ENCODE assay signal across 1 cellular context in the genomic region with DNA sequence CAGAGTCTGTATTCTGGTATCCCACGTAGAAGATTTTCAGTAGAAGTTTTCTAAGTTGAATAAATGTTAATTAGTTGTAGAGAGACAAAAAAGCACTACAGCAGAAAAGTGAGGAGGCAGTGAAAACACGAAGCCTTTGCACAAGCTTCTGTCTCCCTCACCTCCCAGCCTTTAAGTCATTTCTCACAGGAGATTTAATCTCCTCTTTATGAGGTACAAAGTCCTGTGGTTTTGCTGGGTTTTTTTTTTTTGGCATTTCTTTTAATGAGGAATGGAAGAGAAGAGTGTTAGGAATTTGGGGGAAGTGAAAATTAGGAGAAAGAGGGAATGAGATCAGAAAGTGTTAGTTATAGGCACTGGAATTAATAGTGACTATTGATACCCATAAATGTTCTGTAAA.
TF ChIP-seq lines count a peak whose summit lies in the region.

No MANE protein-coding gene starts in this region.

TF ChIP-seq in GM23338, 12 proteins besides CTCF, POLR2A, EP300 and RAD21 (continued from another document):
- TF ChIP-seq, protein P1, sequence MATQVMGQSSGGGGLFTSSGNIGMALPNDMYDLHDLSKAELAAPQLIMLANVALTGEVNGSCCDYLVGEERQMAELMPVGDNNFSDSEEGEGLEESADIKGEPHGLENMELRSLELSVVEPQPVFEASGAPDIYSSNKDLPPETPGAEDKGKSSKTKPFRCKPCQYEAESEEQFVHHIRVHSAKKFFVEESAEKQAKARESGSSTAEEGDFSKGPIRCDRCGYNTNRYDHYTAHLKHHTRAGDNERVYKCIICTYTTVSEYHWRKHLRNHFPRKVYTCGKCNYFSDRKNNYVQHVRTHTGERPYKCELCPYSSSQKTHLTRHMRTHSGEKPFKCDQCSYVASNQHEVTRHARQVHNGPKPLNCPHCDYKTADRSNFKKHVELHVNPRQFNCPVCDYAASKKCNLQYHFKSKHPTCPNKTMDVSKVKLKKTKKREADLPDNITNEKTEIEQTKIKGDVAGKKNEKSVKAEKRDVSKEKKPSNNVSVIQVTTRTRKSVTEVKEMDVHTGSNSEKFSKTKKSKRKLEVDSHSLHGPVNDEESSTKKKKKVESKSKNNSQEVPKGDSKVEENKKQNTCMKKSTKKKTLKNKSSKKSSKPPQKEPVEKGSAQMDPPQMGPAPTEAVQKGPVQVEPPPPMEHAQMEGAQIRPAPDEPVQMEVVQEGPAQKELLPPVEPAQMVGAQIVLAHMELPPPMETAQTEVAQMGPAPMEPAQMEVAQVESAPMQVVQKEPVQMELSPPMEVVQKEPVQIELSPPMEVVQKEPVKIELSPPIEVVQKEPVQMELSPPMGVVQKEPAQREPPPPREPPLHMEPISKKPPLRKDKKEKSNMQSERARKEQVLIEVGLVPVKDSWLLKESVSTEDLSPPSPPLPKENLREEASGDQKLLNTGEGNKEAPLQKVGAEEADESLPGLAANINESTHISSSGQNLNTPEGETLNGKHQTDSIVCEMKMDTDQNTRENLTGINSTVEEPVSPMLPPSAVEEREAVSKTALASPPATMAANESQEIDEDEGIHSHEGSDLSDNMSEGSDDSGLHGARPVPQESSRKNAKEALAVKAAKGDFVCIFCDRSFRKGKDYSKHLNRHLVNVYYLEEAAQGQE (IDR thresholded peaks at IDR 0.05; ENCODE audit: unreplicated experiment) = no peak
- no peak for TF ChIP-seq EZH2 (IDR thresholded peaks at IDR 0.05; ENCODE audit: low read depth, unreplicated experiment)
TF ChIP-seq in GM23338: peak in this region for 0.
